ENCODE assay signal across 8 cellular contexts in the genomic region with DNA sequence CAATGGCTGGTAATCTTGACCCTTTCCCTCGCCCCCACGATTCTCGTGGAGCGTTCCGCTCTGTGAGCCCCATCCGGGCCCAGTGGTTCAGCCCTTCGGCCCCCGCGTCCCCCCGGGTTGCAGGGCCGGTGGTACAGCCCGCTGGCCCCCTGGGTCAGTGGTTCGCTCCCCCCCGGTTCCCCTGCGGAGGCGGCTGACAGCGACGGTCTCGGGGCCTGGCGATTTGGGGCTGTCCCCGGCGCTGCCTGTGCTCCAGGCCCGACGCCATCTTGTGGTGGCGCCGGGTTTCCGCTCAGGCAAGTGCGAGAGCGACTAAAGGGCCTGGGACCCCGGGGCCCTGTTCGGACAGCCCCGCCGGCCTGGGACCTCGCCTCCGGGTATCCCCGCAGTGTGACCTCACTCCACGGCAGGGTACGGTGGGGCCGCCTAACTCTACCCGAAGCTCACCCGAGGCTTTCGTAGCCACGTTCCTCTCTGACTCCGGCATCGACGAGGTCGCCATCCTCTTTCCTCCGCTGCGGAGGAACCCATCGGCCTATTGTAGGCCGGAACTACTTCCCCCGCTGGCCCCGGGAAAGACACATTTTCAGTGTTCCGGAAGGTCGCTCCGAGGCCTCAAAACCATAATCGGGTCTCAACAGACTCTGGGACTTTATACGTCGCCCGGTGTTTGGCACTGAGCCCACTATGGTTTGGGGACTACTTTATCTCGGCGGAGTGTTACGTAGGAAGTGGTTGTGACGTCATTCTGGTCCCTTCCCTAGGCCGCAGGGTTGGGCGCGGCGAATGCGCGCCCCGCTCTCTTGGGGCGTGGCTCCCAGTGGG. TPM values are rescaled to one million over a fixed set of nuclear protein-coding genes. Genes with fewer than 3 reads are reported as not detected.
DNase-seq lines count a peak whose midpoint lies in the region; ATAC-seq and TF ChIP-seq lines count a peak whose summit lies in the region.

A gene with protein sequence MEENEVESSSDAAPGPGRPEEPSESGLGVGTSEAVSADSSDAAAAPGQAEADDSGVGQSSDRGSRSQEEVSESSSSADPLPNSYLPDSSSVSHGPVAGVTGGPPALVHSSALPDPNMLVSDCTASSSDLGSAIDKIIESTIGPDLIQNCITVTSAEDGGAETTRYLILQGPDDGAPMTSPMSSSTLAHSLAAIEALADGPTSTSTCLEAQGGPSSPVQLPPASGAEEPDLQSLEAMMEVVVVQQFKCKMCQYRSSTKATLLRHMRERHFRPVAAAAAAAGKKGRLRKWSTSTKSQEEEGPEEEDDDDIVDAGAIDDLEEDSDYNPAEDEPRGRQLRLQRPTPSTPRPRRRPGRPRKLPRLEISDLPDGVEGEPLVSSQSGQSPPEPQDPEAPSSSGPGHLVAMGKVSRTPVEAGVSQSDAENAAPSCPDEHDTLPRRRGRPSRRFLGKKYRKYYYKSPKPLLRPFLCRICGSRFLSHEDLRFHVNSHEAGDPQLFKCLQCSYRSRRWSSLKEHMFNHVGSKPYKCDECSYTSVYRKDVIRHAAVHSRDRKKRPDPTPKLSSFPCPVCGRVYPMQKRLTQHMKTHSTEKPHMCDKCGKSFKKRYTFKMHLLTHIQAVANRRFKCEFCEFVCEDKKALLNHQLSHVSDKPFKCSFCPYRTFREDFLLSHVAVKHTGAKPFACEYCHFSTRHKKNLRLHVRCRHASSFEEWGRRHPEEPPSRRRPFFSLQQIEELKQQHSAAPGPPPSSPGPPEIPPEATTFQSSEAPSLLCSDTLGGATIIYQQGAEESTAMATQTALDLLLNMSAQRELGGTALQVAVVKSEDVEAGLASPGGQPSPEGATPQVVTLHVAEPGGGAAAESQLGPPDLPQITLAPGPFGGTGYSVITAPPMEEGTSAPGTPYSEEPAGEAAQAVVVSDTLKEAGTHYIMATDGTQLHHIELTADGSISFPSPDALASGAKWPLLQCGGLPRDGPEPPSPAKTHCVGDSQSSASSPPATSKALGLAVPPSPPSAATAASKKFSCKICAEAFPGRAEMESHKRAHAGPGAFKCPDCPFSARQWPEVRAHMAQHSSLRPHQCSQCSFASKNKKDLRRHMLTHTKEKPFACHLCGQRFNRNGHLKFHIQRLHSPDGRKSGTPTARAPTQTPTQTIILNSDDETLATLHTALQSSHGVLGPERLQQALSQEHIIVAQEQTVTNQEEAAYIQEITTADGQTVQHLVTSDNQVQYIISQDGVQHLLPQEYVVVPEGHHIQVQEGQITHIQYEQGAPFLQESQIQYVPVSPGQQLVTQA (N-terminal part only) (minus strand): TSS at position 529 of the 825 bp plus-strand sequence. CDS start 793 bp downstream, outside the sequence.

- peak within 1 kb of the TSS; percentile 96 for H2AFZ ChIP-seq in SK-N-SH (ENCODE audit: low read depth)

- no peaks in the 10 kb centered on the region for H3K27me3 ChIP-seq in SK-N-SH (ENCODE audit: insufficient read depth)
- H3K27me3 ChIP-seq in suprapubic skin, result no peaks in the 10 kb centered on the region

- peak in 1 of 2 donors; percentile 54 for TF ChIP-seq POLR2A in suprapubic skin (IDR thresholded peaks at IDR 0.05)

- peak within 1 kb of the TSS; percentile 100 for H3K9ac ChIP-seq in SK-N-SH

- H4K20me1 ChIP-seq in SK-N-SH (ENCODE audit: insufficient read depth), result no peaks in the 10 kb centered on the region

- peaks cover 9 to 16% of the 10 kb centered on the region in 2 experiments; a peak in 2 of 4 replicates for H3K4me1 ChIP-seq in SK-N-SH (ENCODE audit: control insufficient read depth in 1 of 2, insufficient read depth in 2 of 2, low read depth in 1 of 2, low read length in 1 of 2)
- peaks cover 24% of the 10 kb centered on the region for H3K4me1 ChIP-seq in suprapubic skin

- POLR2A ChIA-PET in SK-N-SH (lab: Yijun Ruan, JAX), result interaction anchor here (1.2 to 2.3 kb wide), 4 partner anchors 11 to 82 kb away, joined by 3 to 18 read pairs (median 5); a partner anchor contains a TSS

- H3K36me3 ChIP-seq in SK-N-SH (replicated peaks in 1 of 2; ENCODE audit: control insufficient read depth in 1 of 2, insufficient read depth in 2 of 2, low read length in 1 of 2), result peaks cover 13 to 20% of the 10 kb centered on the region in 2 experiments
- H3K36me3 ChIP-seq in suprapubic skin, result peaks cover 26% of the 10 kb centered on the region

- H3K4me2 ChIP-seq in SK-N-SH, result peak within 1 kb of the TSS; percentile 97

- WGBS in SK-N-SH (ENCODE audit: low lambda C conversion rate), result 2% methylated on average over 27 of the region's 72 CpGs
- under 1% methylated on average over 21 of the region's 72 CpGs for WGBS in suprapubic skin

- CTCF ChIA-PET in SK-N-SH (lab: Yijun Ruan, JAX), result interaction anchor here (0.8 to 8.7 kb wide), 7 partner anchors 9 to 466 kb away, joined by 3 to 60 read pairs (median 3); no protein-coding TSS in a partner anchor

- TF ChIP-seq EP300 in SK-N-SH (IDR thresholded peaks at IDR 0.05; ENCODE audit: borderline replicate concordance in 1 of 2, low read depth in 1 of 2, low read length in 1 of 2) (peak in 1 of 2 experiments; percentile 44; a peak in 1 of 4 replicates), suprapubic skin (IDR thresholded peaks at IDR 0.05) (no peak)

- TF ChIP-seq CTCF in SK-N-SH (IDR thresholded peaks at IDR 0.05) (peak; percentile 20), suprapubic skin (IDR thresholded peaks at IDR 0.05) (peak; percentile 39 to 52)

- peak; percentile 64 for ATAC-seq in HG02571 (IDR thresholded peaks at IDR 0.05; ENCODE audit: unreplicated experiment)

- H3K4me3 ChIP-seq in GM08714 (ENCODE audit: low read length) (peak within 1 kb of the TSS; percentile 94), SK-N-SH (ENCODE audit: low read depth in 2 of 2, low read length in 1 of 2) (peak within 1 kb of the TSS; percentile 74 to 89), suprapubic skin (peak within 1 kb of the TSS; percentile 72)

- H3K9me3 ChIP-seq in SK-N-SH, result no peaks in the 10 kb centered on the region
- no peaks in the 10 kb centered on the region for H3K9me3 ChIP-seq in suprapubic skin

- H3F3A ChIP-seq in SK-N-SH (replicated peaks; ENCODE audit: insufficient read depth), result peaks cover 12% of the 10 kb centered on the region

- peak; percentile 74 for DNase-seq in NCI-H1048 (lab: John Stamatoyannopoulos, UW)
- DNase-seq in SK-N-SH, result peak; percentile 99
- DNase-seq in activated naive CD4-positive, alpha-beta T cell treated with anti-CD3 and anti-CD28 coated beads, Interleukin-2, amount 50 U/mL, for 16 hours, result peak; percentile 94
- peak; percentile 99 for DNase-seq in germinal center (ENCODE audit: low spot score)
- DNase-seq in nucleus accumbens (lab: John Stamatoyannopoulos, UW), result peak; percentile 64 to 99 (median 94)
- peak; percentile 96 to 97 for DNase-seq in suprapubic skin (ENCODE audit: low spot score in 2 of 2)

- peaks cover 32% of the 10 kb centered on the region for H3K79me2 ChIP-seq in SK-N-SH (ENCODE audit: insufficient read depth)

- peak within 1 kb of the TSS; percentile 99 to 100 for H3K27ac ChIP-seq in SK-N-SH (ENCODE audit: low read depth in 2 of 2, low read length in 1 of 2)
- H3K27ac ChIP-seq in suprapubic skin, result peak within 1 kb of the TSS; percentile 99

- H3K9me2 ChIP-seq in SK-N-SH, result no peaks in the 10 kb centered on the region

- TF ChIP-seq RAD21 in SK-N-SH (IDR thresholded peaks at IDR 0.05; ENCODE audit: low read length), result no peak

TF ChIP-seq in SK-N-SH, 30 proteins besides CTCF, POLR2A, EP300 and RAD21 (continues in another document):
- TF ChIP-seq, protein P1, sequence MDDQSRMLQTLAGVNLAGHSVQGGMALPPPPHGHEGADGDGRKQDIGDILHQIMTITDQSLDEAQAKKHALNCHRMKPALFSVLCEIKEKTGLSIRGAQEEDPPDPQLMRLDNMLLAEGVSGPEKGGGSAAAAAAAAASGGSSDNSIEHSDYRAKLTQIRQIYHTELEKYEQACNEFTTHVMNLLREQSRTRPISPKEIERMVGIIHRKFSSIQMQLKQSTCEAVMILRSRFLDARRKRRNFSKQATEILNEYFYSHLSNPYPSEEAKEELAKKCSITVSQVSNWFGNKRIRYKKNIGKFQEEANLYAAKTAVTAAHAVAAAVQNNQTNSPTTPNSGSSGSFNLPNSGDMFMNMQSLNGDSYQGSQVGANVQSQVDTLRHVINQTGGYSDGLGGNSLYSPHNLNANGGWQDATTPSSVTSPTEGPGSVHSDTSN (IDR thresholded peaks at IDR 0.05), result peak; percentile 89
- 0 out of 2 replicates have a peak, but pooled peaks have one; percentile 61 for TF ChIP-seq JUND (IDR thresholded peaks at IDR 0.05)
- TF ChIP-seq TCF12 (IDR thresholded peaks at IDR 0.05), result 0 out of 2 replicates have a peak, but pooled peaks have one; percentile 5
- TF ChIP-seq, protein P2, sequence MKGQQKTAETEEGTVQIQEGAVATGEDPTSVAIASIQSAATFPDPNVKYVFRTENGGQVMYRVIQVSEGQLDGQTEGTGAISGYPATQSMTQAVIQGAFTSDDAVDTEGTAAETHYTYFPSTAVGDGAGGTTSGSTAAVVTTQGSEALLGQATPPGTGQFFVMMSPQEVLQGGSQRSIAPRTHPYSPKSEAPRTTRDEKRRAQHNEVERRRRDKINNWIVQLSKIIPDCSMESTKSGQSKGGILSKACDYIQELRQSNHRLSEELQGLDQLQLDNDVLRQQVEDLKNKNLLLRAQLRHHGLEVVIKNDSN (IDR thresholded peaks at IDR 0.05; ENCODE audit: borderline replicate concordance, low read depth), result 0 out of 2 replicates have a peak, but pooled peaks have one; percentile 12
- no peak for TF ChIP-seq MXI1 (IDR thresholded peaks at IDR 0.05; ENCODE audit: low read depth, low read length)
- no peak for TF ChIP-seq SMC3 (IDR thresholded peaks at IDR 0.05; ENCODE audit: low read depth, low read length)
- TF ChIP-seq SIN3A (IDR thresholded peaks at IDR 0.05; ENCODE audit: borderline replicate concordance, low read depth, low read length), result peak; percentile 40; the same call in 1 of the 2 replicates
- peak; percentile 74 for TF ChIP-seq ELF1 (IDR thresholded peaks at IDR 0.05)

RNA-seq across cellular contexts. Expression of the gene that starts here (rescaled TPM):
- 8.5 and 11.7 TPM in 2 replicates for polyA plus RNA-seq in SK-N-SH (2012; rRNA removed)
- polyA plus RNA-seq in SK-N-SH (2012; cell fraction: cytosol; rRNA removed), result 3.0 and 4.5 TPM in 2 replicates
- 47.8 and 52.8 TPM in 2 replicates for polyA plus RNA-seq in SK-N-SH (2012; cell fraction: nucleus; rRNA removed)
- total RNA-seq in suprapubic skin, result 10 to 100 TPM; 25.8 to 62.6 (median 35.1) TPM

Comparison
In these comparisons a context has a peak if more than half of its experiments do, and no peak if none do; other contexts are left out.
1. Peak in every context shown above with its lines: DNase-seq, ATAC-seq, H3K4me3 ChIP-seq and H3K27ac ChIP-seq.